Comparison of ENCODE assay signal across 23 cellular contexts in the genomic region with DNA sequence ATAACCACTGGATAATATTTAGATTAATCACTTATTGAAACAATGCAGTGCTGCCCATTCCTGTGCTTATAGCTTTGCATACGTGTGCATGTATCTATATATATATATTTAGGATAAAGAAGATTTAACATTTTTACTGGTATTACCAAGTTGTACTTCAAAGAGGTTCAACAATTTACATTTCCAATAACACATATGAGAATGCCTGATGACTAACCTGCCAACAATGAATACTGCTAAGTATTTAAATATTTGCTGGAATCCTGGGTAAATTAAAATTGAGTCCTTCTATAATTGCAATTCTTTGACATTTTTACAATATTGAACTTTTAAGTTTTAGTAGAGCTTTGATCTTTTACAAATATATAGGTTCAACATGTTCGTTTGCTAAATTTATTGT.
A peak's percentile ranks its signal among the peaks of the same experiment; 100 is the strongest.
DNase-seq lines count a peak whose midpoint lies in the region; ATAC-seq and TF ChIP-seq lines count a peak whose summit lies in the region.
"Had no signal": no experiment of that assay in that cellular context is flagged by ENCODE, and none has a peak within 500 bp of the region (broad histone marks: within the 10 kb centered on the region; RNA-seq: fewer than 3 reads in every experiment).

No MANE protein-coding gene starts in this region.

- DNase-seq in EL = peak; percentile 38
- peak; percentile 35 for DNase-seq in Karpas-422
- peak; percentile 35 for DNase-seq in choroid plexus epithelial cell (ENCODE audit: low read depth)
- peak; percentile 2 for DNase-seq in retinal pigment epithelial cell (ENCODE audit: low read depth)
- no peak for DNase-seq in right lobe of liver
- no peak for DNase-seq in NOMO-1 treated with DMSO at 0.1 percent for 48 hours (lab: John Stamatoyannopoulos, UW; ENCODE audit: unreplicated experiment)
- DNase-seq in right atrium auricular region (ENCODE audit: low spot score) = no peak
- DNase-seq: 8988T; ACHN; BE2C; CD8-positive, alpha-beta memory T cell; DMS 273 treated with DMSO at 0.1 percent for 48 hours; DMS79; Kasumi-1; NCI-H1092 treated with DMSO at 0.1 percent for 48 hours; NCI-H1436 treated with DMSO at 0.1 percent for 48 hours; NCI-H1930; NCI-H2107; NCI-H524; NCI-H748 treated with DMSO at 0.1 percent for 48 hours; PC-9; SHP77 treated with DMSO at 0.1 percent for 48 hours had no signal

- H3K9me3 ChIP-seq in Karpas-422 (ENCODE audit: low read length) = no peaks in the 10 kb centered on the region
- no peaks in the 10 kb centered on the region for H3K9me3 ChIP-seq in right lobe of liver
- H3K9me3 ChIP-seq in right atrium auricular region = peaks cover 0 to 12% of the 10 kb centered on the region in 2 donors
- H3K9me3 ChIP-seq: BE2C had no signal

- H3K27me3 ChIP-seq in Karpas-422 (ENCODE audit: low read length) = 0 out of 2 replicates have a peak, but pooled peaks cover 2% of the 10 kb centered on the region
- H3K27me3 ChIP-seq in right lobe of liver = no peaks in the 10 kb centered on the region
- no peaks in the 10 kb centered on the region for H3K27me3 ChIP-seq in right atrium auricular region
- H3K27me3 ChIP-seq: BE2C had no signal

- intact Hi-C loops in right lobe of liver (cut with DNase I) = no loop called here

- TF ChIP-seq CTCF in choroid plexus epithelial cell (conservative IDR thresholded peaks at IDR 0.05; ENCODE audit: low read depth, low read length) = no peak
- no peak for TF ChIP-seq CTCF in retinal pigment epithelial cell (conservative IDR thresholded peaks at IDR 0.05; ENCODE audit: low read depth, low read length)
- no peak for TF ChIP-seq CTCF in right lobe of liver (IDR thresholded peaks at IDR 0.05)
- TF ChIP-seq CTCF in right atrium auricular region (IDR thresholded peaks at IDR 0.05) = no peak

- no peak overlapping the region for H3K4me2 ChIP-seq in Karpas-422 (ENCODE audit: low read depth, low read length, poor library complexity, severe bottlenecking)
- H3K4me2 ChIP-seq: PC-9 had no signal

- no peak overlapping the region for H3K4me3 ChIP-seq in Karpas-422 (ENCODE audit: low read length)
- no peak overlapping the region for H3K4me3 ChIP-seq in choroid plexus epithelial cell (ENCODE audit: low read depth, low read length)
- H3K4me3 ChIP-seq in retinal pigment epithelial cell (ENCODE audit: low read length) = no peak overlapping the region
- no peak overlapping the region for H3K4me3 ChIP-seq in right lobe of liver
- H3K4me3 ChIP-seq in right atrium auricular region = no peak overlapping the region
- H3K4me3 ChIP-seq: PC-9 had no signal

- H3K79me2 ChIP-seq in Karpas-422 (ENCODE audit: low read length) = no peaks in the 10 kb centered on the region

- H3K4me1 ChIP-seq in Karpas-422 (ENCODE audit: low read length) (no peaks in the 10 kb centered on the region), right lobe of liver (no peaks in the 10 kb centered on the region), right atrium auricular region (no peaks in the 10 kb centered on the region)
- H3K4me1 ChIP-seq: BE2C had no signal

- no peak overlapping the region for H3K9ac ChIP-seq in Karpas-422 (ENCODE audit: low read length)

- H3K27ac ChIP-seq in Karpas-422 (ENCODE audit: low read length) (no peak overlapping the region), right lobe of liver (no peak overlapping the region), right atrium auricular region (no peak overlapping the region)
- H3K27ac ChIP-seq: HL-60, PC-9 had no signal

- no peak for TF ChIP-seq POLR2A in right lobe of liver (IDR thresholded peaks at IDR 0.05)

- H4K20me1 ChIP-seq in Karpas-422 (ENCODE audit: insufficient read depth, low read depth, low read length) = no peaks in the 10 kb centered on the region

- ATAC-seq in right lobe of liver = no peak

- no peaks in the 10 kb centered on the region for H3K9me2 ChIP-seq in Karpas-422 (replicated peaks; ENCODE audit: insufficient read depth, low read length)

- no peaks in the 10 kb centered on the region for H3K36me3 ChIP-seq in Karpas-422 (ENCODE audit: insufficient read depth, low read length)
- H3K36me3 ChIP-seq in right lobe of liver = no peaks in the 10 kb centered on the region
- H3K36me3 ChIP-seq in right atrium auricular region = no peaks in the 10 kb centered on the region
- H3K36me3 ChIP-seq: BE2C had no signal

- H2AFZ ChIP-seq in Karpas-422 (ENCODE audit: low read length) = no peak overlapping the region
- H2AFZ ChIP-seq: PC-9 had no signal

- 58% methylated on average over 2 of the region's 2 CpGs for WGBS in right lobe of liver (ENCODE audit: insufficient coverage, low coverage, low lambda C conversion rate, missing lambda C conversion rate)

Comparison
In these comparisons a context has a peak if more than half of its experiments do, and no peak if none do; other contexts are left out.
1. DNase-seq: peak in EL (single experiment), Karpas-422 (single experiment), choroid plexus epithelial cell (single experiment) and retinal pigment epithelial cell (single experiment); none in right lobe of liver (0 of 3), NOMO-1 treated with DMSO at 0.1 percent for 48 hours (single experiment) and right atrium auricular region (single experiment).